In genomic region chr11:2903672-2904011, GRCh38 we compare ENCODE assay signal across 12 cellular contexts. TPM values are rescaled to one million over a fixed set of nuclear protein-coding genes. Genes with fewer than 3 reads are reported as not detected.
A peak's percentile ranks its signal among the peaks of the same experiment; 100 is the strongest.
DNase-seq lines count a peak whose midpoint lies in the region; ATAC-seq and TF ChIP-seq lines count a peak whose summit lies in the region.
"Had no signal": no experiment of that assay in that cellular context is flagged by ENCODE, and none has a peak within 500 bp of the region (broad histone marks: within the 10 kb centered on the region; RNA-seq: fewer than 3 reads in every experiment).

No MANE protein-coding gene starts in this region.

- DNase-seq in MCF 10A (ENCODE audit: unreplicated experiment) (no peak), breast epithelium (ENCODE audit: low spot score in 2 of 2) (no peak), memory B cell (ENCODE audit: low spot score in 2 of 2) (no peak), CD1c-positive myeloid dendritic cell (ENCODE audit: extremely low spot score) (no peak), OCI-M2 (lab: John Stamatoyannopoulos, UW; ENCODE audit: unreplicated experiment) (no peak), NCI-H2171 (lab: John Stamatoyannopoulos, UW) (no peak)
- no peak for DNase-seq in activated naive CD8-positive, alpha-beta T cell treated with anti-CD3 and anti-CD28 coated beads, Interleukin-2, amount 10 ng/mL, durations not matched to agents 7 days and 5 days
- DNase-seq: anterior cingulate cortex; stimulated activated naive CD4-positive, alpha-beta T cell had no signal

- H3K27ac Mint-ChIP-seq in MCF 10A (ENCODE audit: low read depth, unreplicated experiment): no peak overlapping the region
- H3K27ac Mint-ChIP-seq in activated naive CD8-positive, alpha-beta T cell treated with anti-CD3 and anti-CD28 coated beads, Interleukin-2, amount 10 ng/mL, durations not matched to agents 7 days and 5 days: peak overlapping the region; percentile 26
- no peak overlapping the region for H3K27ac Mint-ChIP-seq in memory B cell

- peaks cover 38% of the 10 kb centered on the region for H3K4me1 Mint-ChIP-seq in MCF 10A (ENCODE audit: insufficient read depth, unreplicated experiment)
- H3K4me1 Mint-ChIP-seq in activated naive CD8-positive, alpha-beta T cell treated with anti-CD3 and anti-CD28 coated beads, Interleukin-2, amount 10 ng/mL, durations not matched to agents 7 days and 5 days: peaks cover 14% of the 10 kb centered on the region
- H3K4me1 Mint-ChIP-seq in memory B cell: peaks cover 14% of the 10 kb centered on the region

- H3K36me3 ChIP-seq in breast epithelium: no peaks in the 10 kb centered on the region

- POLR2A ChIA-PET in MCF 10A (lab: Yijun Ruan, JAX): interaction anchor here (0.8 to 3.4 kb wide), 8 partner anchors 8 to 39 kb away, joined by 3 to 32 read pairs (median 6); partner anchors contain the start of gene PHLDA2
- POLR2A ChIA-PET in activated naive CD8-positive, alpha-beta T cell treated with anti-CD3 and anti-CD28 coated beads, Interleukin-2, amount 10 ng/mL, durations not matched to agents 7 days and 5 days (lab: Charles Lee): interaction anchor here (1.7 to 2.1 kb wide), 2 partner anchors 11 to 19 kb away, joined by 4 to 20 read pairs; no protein-coding TSS in a partner anchor

- no peak for TF ChIP-seq POLR2A in breast epithelium (IDR thresholded peaks at IDR 0.05)

- ATAC-seq in activated naive CD8-positive, alpha-beta T cell treated with anti-CD3 and anti-CD28 coated beads, Interleukin-2, amount 10 ng/mL, durations not matched to agents 7 days and 5 days (ENCODE audit: low read depth): no peak
- ATAC-seq in memory B cell (ENCODE audit: low read depth) (no peak), HG03432 (IDR thresholded peaks at IDR 0.05; ENCODE audit: unreplicated experiment) (no peak)
- ATAC-seq: activated CD4-positive, CD25-positive, alpha-beta regulatory T cell treated with anti-CD3 and anti-CD28 coated beads, Interleukin-2, amount 50 U/mL, for 24 hours; Right ventricle myocardium inferior had no signal

- H3K4me3 Mint-ChIP-seq in MCF 10A (ENCODE audit: unreplicated experiment) (peak overlapping the region; percentile 47), memory B cell (peak overlapping the region; percentile 67)
- peak overlapping the region; percentile 52 for H3K4me3 Mint-ChIP-seq in activated naive CD8-positive, alpha-beta T cell treated with anti-CD3 and anti-CD28 coated beads, Interleukin-2, amount 10 ng/mL, durations not matched to agents 7 days and 5 days

- H3K9me3 Mint-ChIP-seq in MCF 10A (ENCODE audit: unreplicated experiment) (no peaks in the 10 kb centered on the region), memory B cell (peaks cover 12% of the 10 kb centered on the region)
- no peaks in the 10 kb centered on the region for H3K9me3 Mint-ChIP-seq in activated naive CD8-positive, alpha-beta T cell treated with anti-CD3 and anti-CD28 coated beads, Interleukin-2, amount 10 ng/mL, durations not matched to agents 7 days and 5 days

- peak overlapping the region in 1 of 3 donors; percentile 91 for H3K4me3 ChIP-seq in breast epithelium

- no peaks in the 10 kb centered on the region for H3K9me3 ChIP-seq in breast epithelium

- BruUV-seq in MCF 10A (replicated peaks; lab: Mats Ljungman, UMichigan): no TSS peak

- TF ChIP-seq CTCF in MCF 10A (IDR thresholded peaks at IDR 0.05; ENCODE audit: unreplicated experiment) (no peak), breast epithelium (IDR thresholded peaks at IDR 0.05) (no peak)

- CTCF ChIA-PET in MCF 10A (lab: Yijun Ruan, JAX): interaction anchor here (0.9 to 2.1 kb wide), 5 partner anchors 8 to 372 kb away, joined by 3 to 11 read pairs (median 4); partner anchors contain the start of gene PHLDA2

- peak overlapping the region in 1 of 2 donors; percentile 94 for H3K27ac ChIP-seq in breast epithelium

- H3K27me3 ChIP-seq in breast epithelium: no peaks in the 10 kb centered on the region

- H3K36me3 Mint-ChIP-seq in MCF 10A (ENCODE audit: insufficient read depth, unreplicated experiment): no peaks in the 10 kb centered on the region
- peaks cover 9% of the 10 kb centered on the region for H3K36me3 Mint-ChIP-seq in activated naive CD8-positive, alpha-beta T cell treated with anti-CD3 and anti-CD28 coated beads, Interleukin-2, amount 10 ng/mL, durations not matched to agents 7 days and 5 days
- H3K36me3 Mint-ChIP-seq in memory B cell: peaks cover 17% of the 10 kb centered on the region

- H3K27me3 Mint-ChIP-seq in MCF 10A (ENCODE audit: insufficient read depth, unreplicated experiment) (no peaks in the 10 kb centered on the region), memory B cell (peaks cover 20% of the 10 kb centered on the region)
- H3K27me3 Mint-ChIP-seq in activated naive CD8-positive, alpha-beta T cell treated with anti-CD3 and anti-CD28 coated beads, Interleukin-2, amount 10 ng/mL, durations not matched to agents 7 days and 5 days: no peaks in the 10 kb centered on the region

- intact Hi-C loops in MCF 10A (cut with micrococcal nuclease) (loop anchor here (2.0 to 5.0 kb wide), 2 partner anchors 27 to 726 kb away; no protein-coding TSS in a partner anchor), breast epithelium (cut with DNase I; ENCODE audit: low total_unique reads) (no loop called here)

- H3K4me1 ChIP-seq in breast epithelium: peaks cover 7 to 23% of the 10 kb centered on the region in 2 donors

RNA-seq across cellular contexts. Expression of gene CDKN1C, which starts 18.1 kb away (rescaled TPM):
- total RNA-seq in MCF 10A (2022) (5.7 and 6.9 TPM in 2 replicates), breast epithelium (100 to 1,000 TPM in 1 of 3 donors, 10 to 100 TPM in 2; 48.2 to 136 (median 88.8) TPM)
- total RNA-seq in activated naive CD8-positive, alpha-beta T cell treated with anti-CD3 and anti-CD28 coated beads, Interleukin-2, amount 10 ng/mL, durations not matched to agents 7 days and 5 days: 1 to 10 TPM; 2.9 to 3.1 TPM

RNA-seq across cellular contexts. Expression of gene PHLDA2, which starts 25.6 kb away (rescaled TPM):
- total RNA-seq in MCF 10A (2022) (118 and 135 TPM in 2 replicates), breast epithelium (1 to 10 TPM in 2 of 3 donors, not detected in 1; 2.0 to 2.3 TPM)
- total RNA-seq in activated naive CD8-positive, alpha-beta T cell treated with anti-CD3 and anti-CD28 coated beads, Interleukin-2, amount 10 ng/mL, durations not matched to agents 7 days and 5 days: under 1 TPM; 0.55 to 0.65 TPM

Comparison
In these comparisons a context has a peak if more than half of its experiments do, and no peak if none do; other contexts are left out.
1. RNA of gene PHLDA2, which starts 25.6 kb away (total RNA-seq): 118 to 135 TPM in MCF 10A; 2.0 to 2.3 TPM in breast epithelium and 0.55 to 0.65 TPM in activated naive CD8-positive, alpha-beta T cell treated with anti-CD3 and anti-CD28 coated beads, Interleukin-2, amount 10 ng/mL, durations not matched to agents 7 days and 5 days; every median in the first group is over 10 times any median in the second.
2. Peak in every context shown above with its lines, with median percentiles within 50 percentile points of each other: H3K4me3 Mint-ChIP-seq.